8 cellular contexts compared by ENCODE assay signal in genomic region chr11:119728226-119728626, GRCh38. TPM values are rescaled to one million over a fixed set of nuclear protein-coding genes. Genes with fewer than 3 reads are reported as not detected.
DNase-seq lines count a peak whose midpoint lies in the region; ATAC-seq and TF ChIP-seq lines count a peak whose summit lies in the region.

No MANE protein-coding gene starts in this region.

- H3K9me3 Mint-ChIP-seq in activated T-helper 17 cell treated with anti-CD3 and anti-CD28 coated beads, Interleukin-2, amount 50 U/mL, for 72 hours = no peaks in the 10 kb centered on the region
- H3K9me3 Mint-ChIP-seq in immature natural killer cell = no peaks in the 10 kb centered on the region
- no peaks in the 10 kb centered on the region for H3K9me3 Mint-ChIP-seq in stimulated activated naive CD8-positive, alpha-beta T cell treated with anti-CD3 and anti-CD28 coated beads, Interleukin-15, amount 100 ng/mL, for 72 hours

- H3K36me3 ChIP-seq in BE2C (no peaks in the 10 kb centered on the region), H7 (replicated peaks; ENCODE audit: control insufficient read depth, insufficient read depth, low read length) (no peaks in the 10 kb centered on the region; the same call in 1 of the 2 replicates)

- H3K27ac Mint-ChIP-seq in activated T-helper 17 cell treated with anti-CD3 and anti-CD28 coated beads, Interleukin-2, amount 50 U/mL, for 72 hours = peak overlapping the region; percentile 70
- peak overlapping the region in 5 of 6 donors; percentile 68 to 87 (median 79) for H3K27ac Mint-ChIP-seq in immature natural killer cell
- H3K27ac Mint-ChIP-seq in stimulated activated naive CD8-positive, alpha-beta T cell treated with anti-CD3 and anti-CD28 coated beads, Interleukin-15, amount 100 ng/mL, for 72 hours = peak overlapping the region; percentile 38 to 55

- H3K4me3 ChIP-seq in BE2C (ENCODE audit: low read depth, low read length) = peak overlapping the region; percentile 99
- peak overlapping the region; percentile 80 for H3K4me3 ChIP-seq in H7 (ENCODE audit: insufficient read depth, low read depth, low read length)

- H3K4me1 Mint-ChIP-seq in activated T-helper 17 cell treated with anti-CD3 and anti-CD28 coated beads, Interleukin-2, amount 50 U/mL, for 72 hours = peaks cover 4% of the 10 kb centered on the region
- H3K4me1 Mint-ChIP-seq in immature natural killer cell = peaks cover 8 to 22% of the 10 kb centered on the region in 2 donors
- H3K4me1 Mint-ChIP-seq in stimulated activated naive CD8-positive, alpha-beta T cell treated with anti-CD3 and anti-CD28 coated beads, Interleukin-15, amount 100 ng/mL, for 72 hours = peaks cover 17% of the 10 kb centered on the region

- no peak for TF ChIP-seq CTCF in BE2C (IDR thresholded peaks at IDR 0.05; ENCODE audit: low read depth, low read length)

- no peaks in the 10 kb centered on the region for H3K36me3 Mint-ChIP-seq in activated T-helper 17 cell treated with anti-CD3 and anti-CD28 coated beads, Interleukin-2, amount 50 U/mL, for 72 hours (ENCODE audit: low read depth)
- H3K36me3 Mint-ChIP-seq in immature natural killer cell = no peaks in the 10 kb centered on the region

- DNase-seq in BE2C (no peak), H7 (peak; percentile 81), immature natural killer cell (peak; percentile 8 to 12 (median 12)), Kasumi-1 (lab: John Stamatoyannopoulos, UW) (no peak)
- no peak for DNase-seq in stimulated activated naive CD8-positive, alpha-beta T cell treated with anti-CD3 and anti-CD28 coated beads, Interleukin-15, amount 100 ng/mL, for 72 hours

- peak overlapping the region; percentile 81 for H3K4me3 Mint-ChIP-seq in activated T-helper 17 cell treated with anti-CD3 and anti-CD28 coated beads, Interleukin-2, amount 50 U/mL, for 72 hours
- peak overlapping the region; percentile 92 to 97 (median 93) for H3K4me3 Mint-ChIP-seq in immature natural killer cell
- peak overlapping the region; percentile 84 to 86 for H3K4me3 Mint-ChIP-seq in stimulated activated naive CD8-positive, alpha-beta T cell treated with anti-CD3 and anti-CD28 coated beads, Interleukin-15, amount 100 ng/mL, for 72 hours

- no peak for ATAC-seq in activated T-helper 17 cell treated with anti-CD3 and anti-CD28 coated beads, Interleukin-2, amount 50 U/mL, for 72 hours (replicated peaks)
- no peak for ATAC-seq in stimulated activated naive CD8-positive, alpha-beta T cell treated with anti-CD3 and anti-CD28 coated beads, Interleukin-15, amount 100 ng/mL, for 72 hours
- no peak for ATAC-seq in HG02884 (IDR thresholded peaks at IDR 0.05; ENCODE audit: unreplicated experiment)
- ATAC-seq in HG02885 (IDR thresholded peaks at IDR 0.05; ENCODE audit: poor library complexity, unreplicated experiment) = no peak

- H3K27me3 ChIP-seq in BE2C = no peaks in the 10 kb centered on the region
- peaks cover 3% of the 10 kb centered on the region for H3K27me3 ChIP-seq in H7 (ENCODE audit: control insufficient read depth, insufficient read depth, low read length)

- peaks cover 12% of the 10 kb centered on the region for H3K27me3 Mint-ChIP-seq in activated T-helper 17 cell treated with anti-CD3 and anti-CD28 coated beads, Interleukin-2, amount 50 U/mL, for 72 hours
- H3K27me3 Mint-ChIP-seq in immature natural killer cell (ENCODE audit: low read depth in 3 of 3) = peaks cover 13 to 20% (median 18%) of the 10 kb centered on the region in 3 donors
- H3K27me3 Mint-ChIP-seq in stimulated activated naive CD8-positive, alpha-beta T cell treated with anti-CD3 and anti-CD28 coated beads, Interleukin-15, amount 100 ng/mL, for 72 hours = peaks cover 64% of the 10 kb centered on the region

- H3K9me3 ChIP-seq in BE2C = no peaks in the 10 kb centered on the region

- H3K4me1 ChIP-seq in BE2C = peaks cover 20% of the 10 kb centered on the region

RNA-seq across cellular contexts. Expression of gene NECTIN1, which starts 0.8 kb away (rescaled TPM):
- 167 TPM for polyA plus RNA-seq in BE2C (2012; ENCODE audit: insufficient read depth, insufficient read length, low read depth)
- total RNA-seq in H7 (2014; rRNA removed; shearing (Covaris generic)) = 20.9 and 24.6 TPM in 2 replicates
- 1 to 10 TPM in 1 of 2 donors, under 1 TPM in 1; 0.78 to 2.3 TPM for total RNA-seq in activated T-helper 17 cell treated with anti-CD3 and anti-CD28 coated beads, Interleukin-2, amount 50 U/mL, for 72 hours
- polyA plus RNA-seq in immature natural killer cell = under 1 TPM in 2 of 3 donors, not detected in 1; 0.41 to 0.52 TPM

Comparison
In these comparisons a context has a peak if more than half of its experiments do, and no peak if none do; other contexts are left out.
1. DNase-seq: peak in H7 (single experiment) and immature natural killer cell (3 of 3); none in BE2C (single experiment), stimulated activated naive CD8-positive, alpha-beta T cell treated with anti-CD3 and anti-CD28 coated beads, Interleukin-15, amount 100 ng/mL, for 72 hours (0 of 2) and Kasumi-1 (0 of 2).
2. Peak in every context shown above with its lines, with median percentiles within 50 percentile points of each other: H3K27ac Mint-ChIP-seq and H3K4me3 Mint-ChIP-seq.